ENCODE assay signal across 21 cellular contexts in the genomic region with DNA sequence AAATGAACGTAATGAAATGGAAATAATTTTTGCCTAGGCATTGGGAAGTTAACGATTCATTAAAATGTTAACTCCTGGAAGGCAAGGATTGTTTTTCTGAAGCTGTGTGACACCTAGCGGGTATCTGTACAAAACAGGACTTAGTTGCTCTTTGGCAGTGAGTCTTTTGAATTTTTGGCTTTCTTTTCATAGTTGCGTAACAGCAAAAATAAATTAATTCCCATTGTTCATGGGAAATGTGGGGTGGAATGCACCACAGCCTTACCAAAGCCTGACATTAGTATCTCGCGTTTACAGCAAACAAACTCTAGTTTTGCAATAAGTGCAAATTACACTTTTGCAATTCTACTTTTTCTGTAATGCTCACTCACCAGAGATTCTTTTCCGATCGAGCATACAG.
A peak's percentile ranks its signal among the peaks of the same experiment; 100 is the strongest.
DNase-seq lines count a peak whose midpoint lies in the region; ATAC-seq and TF ChIP-seq lines count a peak whose summit lies in the region.
"Had no signal": no experiment of that assay in that cellular context is flagged by ENCODE, and none has a peak within 500 bp of the region (broad histone marks: within the 10 kb centered on the region; RNA-seq: fewer than 3 reads in every experiment).

No MANE protein-coding gene starts in this region.

- DNase-seq in GM04504 (ENCODE audit: low read depth) (peak; percentile 62), astrocyte of the hippocampus (ENCODE audit: low read depth, low spot score) (peak; percentile 26), fibroblast of villous mesenchyme (ENCODE audit: low read depth) (peak; percentile 79), retinal pigment epithelial cell (ENCODE audit: low read depth) (peak; percentile 34), OCI-M1 (lab: John Stamatoyannopoulos, UW) (no peak), NCI-H345 (lab: John Stamatoyannopoulos, UW) (no peak)
- DNase-seq: activated CD4-positive, CD25-positive, alpha-beta regulatory T cell treated with anti-CD3 and anti-CD28 coated beads, Interleukin-2, amount 50 U/mL, for 72 hours; activated naive CD4-positive, alpha-beta T cell treated with anti-CD3 and anti-CD28 coated beads, Interleukin-2, amount 50 U/mL, for 16 hours; activated T-cell treated with anti-CD3 and anti-CD28 coated beads, Interleukin-2, amount 50 U/mL, for 72 hours; brain microvascular endothelial cell; dermis blood vessel endothelial cell; NCI-H1436 treated with DMSO at 0.1 percent for 48 hours; NCI-H774; stimulated activated CD4-positive, alpha-beta T cell treated with anti-CD3 and anti-CD28 coated beads, Interleukin-1b, Interleukin-23, amount 100 ng/mL, for 48 hours; stimulated activated naive CD8-positive, alpha-beta T cell treated with anti-CD3 and anti-CD28 coated beads, Interleukin-15, Interleukin-2, amounts not matched to agents 100 U/mL and 50 U/mL, for 24 hours; transverse colon had no signal

- no peak for ATAC-seq in HG02623 (IDR thresholded peaks at IDR 0.05; ENCODE audit: unreplicated experiment)
- ATAC-seq: activated T-cell treated with anti-CD3 and anti-CD28 coated beads, Interleukin-2, amount 50 U/mL, for 72 hours; Panc1; SK-N-SH treated with all-trans-retinoic acid at 6 μM for 48 hours; stimulated activated naive CD8-positive, alpha-beta T cell treated with anti-CD3 and anti-CD28 coated beads, Interleukin-15, Interleukin-2, amounts not matched to agents 100 U/mL and 50 U/mL, for 24 hours had no signal

- TF ChIP-seq CTCF in fibroblast of villous mesenchyme (IDR thresholded peaks at IDR 0.05; ENCODE audit: insufficient read depth, low read depth, low read length) (peak; percentile 7), retinal pigment epithelial cell (conservative IDR thresholded peaks at IDR 0.05; ENCODE audit: low read depth, low read length) (peak; percentile 11)

- no peak overlapping the region for H3K4me3 ChIP-seq in fibroblast of villous mesenchyme (ENCODE audit: low read depth, low read length)
- H3K4me3 ChIP-seq in retinal pigment epithelial cell (ENCODE audit: low read length) = no peak overlapping the region
- H3K4me3 ChIP-seq: BLaER1 treated with 17β-estradiol and CSF1 and Interleukin-3, amounts not matched to agents 10 nM and 100 nM; HAP-1; transverse colon had no signal

Comparison
In these comparisons a context has a peak if more than half of its experiments do, and no peak if none do; other contexts are left out.
1. DNase-seq: peak in GM04504 (single experiment), astrocyte of the hippocampus (single experiment), fibroblast of villous mesenchyme (single experiment) and retinal pigment epithelial cell (single experiment); none in OCI-M1 (single experiment) and NCI-H345 (single experiment).